In genomic region chr3:22692239-22692638, GRCh38 we compare ENCODE assay signal across 16 cellular contexts.
DNase-seq lines count a peak whose midpoint lies in the region; ATAC-seq and TF ChIP-seq lines count a peak whose summit lies in the region.
"Had no signal": no experiment of that assay in that cellular context is flagged by ENCODE, and none has a peak within 500 bp of the region (broad histone marks: within the 10 kb centered on the region; RNA-seq: fewer than 3 reads in every experiment).

No MANE protein-coding gene starts in this region.

- H3K36me3 Mint-ChIP-seq in endodermal cell (ENCODE audit: low read depth), result no peaks in the 10 kb centered on the region
- no peaks in the 10 kb centered on the region for H3K36me3 Mint-ChIP-seq in nephron progenitor cell (ENCODE audit: low read depth)
- H3K36me3 Mint-ChIP-seq in mesothelial cell of epicardium, result no peaks in the 10 kb centered on the region
- H3K36me3 Mint-ChIP-seq: CD14-positive monocyte; CD4-positive, alpha-beta memory T cell had no signal

- DNase-seq in endodermal cell, result no peak
- no peak for DNase-seq in nephron progenitor cell
- DNase-seq in retina, result peak; percentile 32
- DNase-seq in effector memory CD4-positive, alpha-beta T cell, result no peak
- DNase-seq in mesothelial cell of epicardium (ENCODE audit: low spot score in 2 of 2, unreplicated experiment in 2 of 2), result no peak
- no peak for DNase-seq in SW 1271 (lab: John Stamatoyannopoulos, UW)
- DNase-seq: 8988T; CD4-positive, alpha-beta memory T cell; DMS153; DMS79; GF-D8 had no signal

- H3K9me3 Mint-ChIP-seq in endodermal cell (peaks cover 3% of the 10 kb centered on the region), nephron progenitor cell (peaks cover 4% of the 10 kb centered on the region), mesothelial cell of epicardium (peaks cover 3% of the 10 kb centered on the region)

- ATAC-seq in esophagus mucosa, result no peak

- H3K27ac ChIP-seq in HUES6 (ENCODE audit: low read depth, low read length), result peak overlapping the region; percentile 48; the same call in 1 of the 2 replicates
- peak overlapping the region; percentile 54 for H3K27ac ChIP-seq in endodermal cell (ENCODE audit: low read depth, low read length)
- no peak overlapping the region for H3K27ac ChIP-seq in effector memory CD4-positive, alpha-beta T cell (ENCODE audit: insufficient read depth, low read length, poor library complexity, severe bottlenecking)
- H3K27ac ChIP-seq: BLaER1 had no signal

- no peak for TF ChIP-seq CTCF in endodermal cell (conservative IDR thresholded peaks at IDR 0.05)
- TF ChIP-seq CTCF in nephron progenitor cell (IDR thresholded peaks at IDR 0.05), result no peak
- TF ChIP-seq CTCF in mesothelial cell of epicardium (IDR thresholded peaks at IDR 0.05; ENCODE audit: unreplicated experiment), result no peak

- H3K27me3 ChIP-seq in HUES6 (ENCODE audit: control insufficient read depth, insufficient read depth, low read length) (no peaks in the 10 kb centered on the region), endodermal cell (ENCODE audit: control insufficient read depth, insufficient read depth, low read length, poor library complexity, severe bottlenecking) (no peaks in the 10 kb centered on the region)
- H3K27me3 ChIP-seq in effector memory CD4-positive, alpha-beta T cell (replicated peaks; ENCODE audit: control insufficient read depth, insufficient read depth, low read length, poor library complexity, severe bottlenecking), result no peaks in the 10 kb centered on the region
- H3K27me3 ChIP-seq: BLaER1 had no signal

- H3K36me3 ChIP-seq in HUES6 (ENCODE audit: control insufficient read depth, insufficient read depth, low read length), result no peaks in the 10 kb centered on the region
- no peaks in the 10 kb centered on the region for H3K36me3 ChIP-seq in endodermal cell (ENCODE audit: control insufficient read depth, insufficient read depth, low read length)
- H3K36me3 ChIP-seq in effector memory CD4-positive, alpha-beta T cell (ENCODE audit: control insufficient read depth, insufficient read depth, low read length), result no peaks in the 10 kb centered on the region
- H3K36me3 ChIP-seq: BLaER1, HAP-1 had no signal

- H3K4me1 Mint-ChIP-seq in endodermal cell (peaks cover 1% of the 10 kb centered on the region), nephron progenitor cell (peaks cover 20% of the 10 kb centered on the region), mesothelial cell of epicardium (peaks cover 13% of the 10 kb centered on the region)
- H3K4me1 Mint-ChIP-seq: CD14-positive monocyte; CD4-positive, alpha-beta memory T cell had no signal

- no peak overlapping the region for H3K27ac Mint-ChIP-seq in endodermal cell
- H3K27ac Mint-ChIP-seq in nephron progenitor cell, result peak overlapping the region; percentile 36
- no peak overlapping the region for H3K27ac Mint-ChIP-seq in mesothelial cell of epicardium
- H3K27ac Mint-ChIP-seq: CD14-positive monocyte; CD4-positive, alpha-beta memory T cell had no signal

- no peak overlapping the region for H3K4me3 ChIP-seq in HUES6 (ENCODE audit: low read depth, low read length)
- H3K4me3 ChIP-seq in endodermal cell (ENCODE audit: low read length), result no peak overlapping the region
- H3K4me3 ChIP-seq in effector memory CD4-positive, alpha-beta T cell (ENCODE audit: insufficient read depth, low read depth, low read length, poor library complexity, severe bottlenecking), result no peak overlapping the region
- H3K4me3 ChIP-seq: BLaER1, HAP-1 had no signal

- H3K4me3 Mint-ChIP-seq in endodermal cell (no peak overlapping the region), nephron progenitor cell (no peak overlapping the region), mesothelial cell of epicardium (no peak overlapping the region)
- H3K4me3 Mint-ChIP-seq: CD14-positive monocyte; CD4-positive, alpha-beta memory T cell had no signal

- peaks cover 12% of the 10 kb centered on the region for H3K4me1 ChIP-seq in HUES6 (ENCODE audit: control insufficient read depth, insufficient read depth, low read length)
- no peaks in the 10 kb centered on the region for H3K4me1 ChIP-seq in endodermal cell (ENCODE audit: control insufficient read depth, insufficient read depth, low read length)
- no peaks in the 10 kb centered on the region for H3K4me1 ChIP-seq in effector memory CD4-positive, alpha-beta T cell (ENCODE audit: control insufficient read depth, insufficient read depth, low read length, poor library complexity, severe bottlenecking)
- H3K4me1 ChIP-seq: BLaER1, HAP-1 had no signal

- WGBS in endodermal cell (ENCODE audit: insufficient coverage in 1 of 2, insufficient read length in 1 of 2), 2 experiments, result 94 to 100% methylated on average over 2 to 3 of the region's 3 CpGs

- H3K9me3 ChIP-seq in HUES6 (ENCODE audit: control insufficient read depth, insufficient read depth, low read depth, low read length) (no peaks in the 10 kb centered on the region), endodermal cell (ENCODE audit: control insufficient read depth, low read length) (no peaks in the 10 kb centered on the region)
- H3K9me3 ChIP-seq in effector memory CD4-positive, alpha-beta T cell (ENCODE audit: control insufficient read depth, low read length), result no peaks in the 10 kb centered on the region
- H3K9me3 ChIP-seq: BLaER1, HAP-1 had no signal

- H3K27me3 Mint-ChIP-seq in endodermal cell (ENCODE audit: insufficient read depth), result no peaks in the 10 kb centered on the region
- H3K27me3 Mint-ChIP-seq in nephron progenitor cell (ENCODE audit: low read depth, poor library complexity), result no peaks in the 10 kb centered on the region
- no peaks in the 10 kb centered on the region for H3K27me3 Mint-ChIP-seq in mesothelial cell of epicardium (ENCODE audit: low read depth)
- H3K27me3 Mint-ChIP-seq: CD4-positive, alpha-beta memory T cell had no signal

- H3K9ac ChIP-seq in HUES6 (ENCODE audit: low read length), result no peak overlapping the region
- H3K9ac ChIP-seq in endodermal cell (ENCODE audit: extremely low read depth, low read length, poor library complexity, severe bottlenecking), result no peak overlapping the region
- H3K9ac ChIP-seq: BLaER1 had no signal
